Comparison of ENCODE assay signal across 16 cellular contexts in the genomic region with DNA sequence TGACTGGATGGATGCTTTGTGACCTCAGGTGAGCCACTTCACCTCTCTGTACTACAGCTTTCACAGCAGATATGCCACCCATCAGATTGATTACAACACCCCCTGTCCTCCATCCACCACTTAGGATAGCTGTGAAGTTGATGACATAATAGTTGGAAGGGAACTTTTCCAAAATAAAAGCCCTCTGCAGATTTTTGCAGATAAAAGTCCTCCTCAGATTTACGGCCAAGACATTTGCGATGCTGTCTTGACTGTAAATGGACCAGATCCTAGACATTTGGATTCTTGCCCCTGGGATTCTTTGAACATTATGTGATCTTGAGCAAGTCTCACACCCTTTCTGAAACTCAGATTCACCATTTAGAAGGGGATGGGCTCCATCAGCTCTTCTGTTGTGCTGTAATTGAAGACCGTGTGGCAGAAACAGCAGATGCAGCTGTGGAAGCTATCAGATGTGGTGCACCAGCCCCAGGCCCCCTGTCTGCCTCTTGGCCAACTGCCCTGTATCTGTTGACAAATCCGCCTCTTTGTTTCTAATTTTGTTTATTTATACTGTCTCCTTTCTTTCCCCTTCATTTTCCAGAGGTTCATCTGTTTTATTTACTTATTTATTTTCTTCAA.
DNase-seq lines count a peak whose midpoint lies in the region; ATAC-seq, FAIRE-seq and TF ChIP-seq lines count a peak whose summit lies in the region.
"Had no signal": no experiment of that assay in that cellular context is flagged by ENCODE, and none has a peak within 500 bp of the region (broad histone marks: within the 10 kb centered on the region; RNA-seq: fewer than 3 reads in every experiment).

No MANE protein-coding gene starts in this region.

- H2BK20ac ChIP-seq in H1 (ENCODE audit: low read length) = 0 out of 2 replicates have a peak overlapping the region, but pooled peaks have one; percentile 7

- peaks cover 2% of the 10 kb centered on the region for H3K9me3 Mint-ChIP-seq in nephron
- H3K9me3 Mint-ChIP-seq in activated T-cell treated with anti-CD3 and anti-CD28 coated beads, Interleukin-2, amount 50 U/mL, for 72 hours = peaks cover 0 to 1% of the 10 kb centered on the region in 2 donors

- no peak overlapping the region for H2BK5ac ChIP-seq in H1 (ENCODE audit: low read depth, low read length)

- H2BK12ac ChIP-seq in H1 (ENCODE audit: low read depth, low read length) = 0 out of 2 replicates have a peak overlapping the region, but pooled peaks have one; percentile 13

- H3K14ac ChIP-seq in H1 (ENCODE audit: insufficient read length) = no peak overlapping the region

- POLR2A ChIA-PET in H1 (lab: Charles Lee; ENCODE audit: partially characterized antibody) = no interaction called here

- H2BK15ac ChIP-seq in H1 (ENCODE audit: low read length) = no peak overlapping the region

- no peaks in the 10 kb centered on the region for H3K79me1 ChIP-seq in H1 (ENCODE audit: low read depth, low read length)

- H2AK5ac ChIP-seq in H1 (ENCODE audit: low read depth, low read length) = no peak overlapping the region

- DNase-seq in GM23248 (peak; percentile 0), NCI-H345 treated with DMSO at 0.1 percent for 48 hours (lab: John Stamatoyannopoulos, UW; ENCODE audit: unreplicated experiment) (peak; percentile 61), H1 (ENCODE audit: low read depth in 1 of 2, low spot score in 2 of 2) (no peak), psoas muscle (no peak)
- DNase-seq in activated T-cell treated with anti-CD3 and anti-CD28 coated beads, Interleukin-2, amount 50 U/mL, for 72 hours = no peak
- DNase-seq in activated naive CD4-positive, alpha-beta T cell (lab: John Stamatoyannopoulos, UW) = no peak
- DNase-seq: activated naive CD4-positive, alpha-beta T cell treated with anti-CD3 and anti-CD28 coated beads, Interleukin-2, amount 10 ng/mL, durations not matched to agents 7 days and 5 days; cerebellar nuclear complex; Kasumi-1; NCI-H446 treated with DMSO at 0.1 percent for 48 hours; right cardiac atrium; stimulated activated naive CD8-positive, alpha-beta T cell treated with anti-CD3 and anti-CD28 coated beads, Interleukin-15, amount 100 ng/mL, for 72 hours; T-helper 9 cell had no signal

- peaks cover 33% of the 10 kb centered on the region for H3K4me1 Mint-ChIP-seq in nephron
- H3K4me1 Mint-ChIP-seq in activated T-cell treated with anti-CD3 and anti-CD28 coated beads, Interleukin-2, amount 50 U/mL, for 72 hours (ENCODE audit: low read depth) = peaks cover 4% of the 10 kb centered on the region
- H3K4me1 Mint-ChIP-seq: activated naive CD4-positive, alpha-beta T cell treated with anti-CD3 and anti-CD28 coated beads, Interleukin-2, amount 10 ng/mL, durations not matched to agents 7 days and 5 days had no signal

- intact Hi-C loops in psoas muscle (cut with DNase I) = no loop called here

- 0 out of 2 replicates have a peak, but pooled peaks cover 3% of the 10 kb centered on the region for H3K23me2 ChIP-seq in H1 (ENCODE audit: low read depth, low read length)

- H3K27me3 ChIP-seq in GM23248 (replicated peaks; ENCODE audit: insufficient read depth) (no peaks in the 10 kb centered on the region), H1 (replicated peaks in 1 of 4; ENCODE audit: control insufficient read depth in 3 of 4, extremely low read depth in 1 of 4, insufficient read depth in 3 of 4, low read length in 3 of 4) (no peaks in the 10 kb centered on the region; a peak in 1 of 7 replicates), psoas muscle (ENCODE audit: insufficient read depth in 3 of 3, low read length in 2 of 3) (no peaks in the 10 kb centered on the region)

- H4K20me1 ChIP-seq in GM23248 (ENCODE audit: insufficient read depth) (no peaks in the 10 kb centered on the region), H1 (replicated peaks in 1 of 2; ENCODE audit: control insufficient read depth in 1 of 2, insufficient read depth in 2 of 2, low read length in 2 of 2) (no peaks in the 10 kb centered on the region)

- H3K27ac ChIP-seq in GM23248 = no peak overlapping the region
- no peak overlapping the region for H3K27ac ChIP-seq in H1 (ENCODE audit: low read depth, low read length)
- no peak overlapping the region for H3K27ac ChIP-seq in psoas muscle

- H3K27me3 Mint-ChIP-seq in nephron (ENCODE audit: low read depth) = no peaks in the 10 kb centered on the region
- H3K27me3 Mint-ChIP-seq in activated T-cell treated with anti-CD3 and anti-CD28 coated beads, Interleukin-2, amount 50 U/mL, for 72 hours (ENCODE audit: low read depth) = no peaks in the 10 kb centered on the region
- H3K27me3 Mint-ChIP-seq: activated naive CD4-positive, alpha-beta T cell treated with anti-CD3 and anti-CD28 coated beads, Interleukin-2, amount 10 ng/mL, durations not matched to agents 7 days and 5 days; stimulated activated naive CD8-positive, alpha-beta T cell treated with anti-CD3 and anti-CD28 coated beads, Interleukin-15, amount 100 ng/mL, for 72 hours had no signal

- peak overlapping the region in 2 of 3 experiments; percentile 73 to 93 for H3K27ac Mint-ChIP-seq in nephron
- H3K27ac Mint-ChIP-seq in activated T-cell treated with anti-CD3 and anti-CD28 coated beads, Interleukin-2, amount 50 U/mL, for 72 hours = no peak overlapping the region
- H3K27ac Mint-ChIP-seq: activated naive CD4-positive, alpha-beta T cell treated with anti-CD3 and anti-CD28 coated beads, Interleukin-2, amount 10 ng/mL, durations not matched to agents 7 days and 5 days; stimulated activated naive CD8-positive, alpha-beta T cell treated with anti-CD3 and anti-CD28 coated beads, Interleukin-15, amount 100 ng/mL, for 72 hours had no signal

- no peaks in the 10 kb centered on the region for H3K9me3 ChIP-seq in GM23248 (ENCODE audit: low read depth)
- no peaks in the 10 kb centered on the region for H3K9me3 ChIP-seq in H1 (ENCODE audit: insufficient read depth in 2 of 2, low read depth in 1 of 2, low read length in 1 of 2)
- H3K9me3 ChIP-seq in psoas muscle = no peaks in the 10 kb centered on the region

- no peak for ATAC-seq in psoas muscle
- ATAC-seq in GM19035 (IDR thresholded peaks at IDR 0.05; ENCODE audit: unreplicated experiment) = no peak
- no peak for ATAC-seq in activated T-cell treated with anti-CD3 and anti-CD28 coated beads, Interleukin-2, amount 50 U/mL, for 72 hours (replicated peaks in 1 of 2)
- ATAC-seq: esophagus mucosa; right cardiac atrium; stimulated activated naive CD8-positive, alpha-beta T cell treated with anti-CD3 and anti-CD28 coated beads, Interleukin-15, amount 100 ng/mL, for 72 hours had no signal

- H3K4ac ChIP-seq in H1 (replicated peaks; ENCODE audit: insufficient read length, low read depth, low read length) = no peak overlapping the region

- H3K4me3 ChIP-seq in GM23248 = no peak overlapping the region
- no peak overlapping the region for H3K4me3 ChIP-seq in H1 (ENCODE audit: extremely low read depth in 1 of 4, insufficient read depth in 2 of 4, low read depth in 3 of 4, low read length in 4 of 4)
- H3K4me3 ChIP-seq in psoas muscle = no peak overlapping the region

- CTCF ChIA-PET in H1 (lab: Charles Lee; ENCODE audit: partially characterized antibody) = interaction anchor here (1.2 to 2.5 kb wide), 5 partner anchors 13 to 216 kb away, joined by 3 to 14 read pairs (median 5); no protein-coding TSS in a partner anchor

- H3K56ac ChIP-seq in H1 (replicated peaks; ENCODE audit: insufficient read length, low read depth, low read length) = no peak overlapping the region

- peak overlapping the region; percentile 14 for H4K91ac ChIP-seq in H1 (replicated peaks; ENCODE audit: insufficient read length, low read length)

- H3K4me2 ChIP-seq in GM23248 (ENCODE audit: unreplicated experiment) = no peak overlapping the region
- no peak overlapping the region for H3K4me2 ChIP-seq in H1 (ENCODE audit: insufficient read depth in 1 of 2, low read depth in 2 of 2, low read length in 2 of 2)

- TF ChIP-seq RAD21 in H1 (IDR thresholded peaks at IDR 0.05 in 1 of 2, conservative IDR thresholded peaks at IDR 0.05 in 1 of 2; ENCODE audit: low read depth in 2 of 2, low read length in 2 of 2) = no peak; a peak in 1 of 4 replicates

- peak in 2 of 3 experiments; percentile 10 to 17; a peak in 2 of 4 replicates for TF ChIP-seq CTCF in H1 (IDR thresholded peaks at IDR 0.05; ENCODE audit: control extremely low read depth in 1 of 3, insufficient read depth in 1 of 3, low read depth in 1 of 3, low read length in 3 of 3)
- no peak for TF ChIP-seq CTCF in nephron (IDR thresholded peaks at IDR 0.05; ENCODE audit: unreplicated experiment in 3 of 3)
- no peak for TF ChIP-seq CTCF in psoas muscle (IDR thresholded peaks at IDR 0.05)

- no peaks in the 10 kb centered on the region for H3K36me3 ChIP-seq in GM23248 (ENCODE audit: low read depth)
- H3K36me3 ChIP-seq in H1 (ENCODE audit: control insufficient read depth in 2 of 4, insufficient read depth in 4 of 4, low read length in 3 of 4) = no peaks in the 10 kb centered on the region
- no peaks in the 10 kb centered on the region for H3K36me3 ChIP-seq in psoas muscle (ENCODE audit: insufficient read depth in 1 of 2, low read depth in 1 of 2)

- no peaks in the 10 kb centered on the region for H3K4me1 ChIP-seq in GM23248 (ENCODE audit: insufficient read depth)
- H3K4me1 ChIP-seq in H1 (replicated peaks in 1 of 4; ENCODE audit: control insufficient read depth in 3 of 4, insufficient read depth in 4 of 4, low read length in 3 of 4) = peaks cover 3 to 17% (median 5%) of the 10 kb centered on the region in 4 experiments; a peak in 6 of 7 replicates
- no peaks in the 10 kb centered on the region for H3K4me1 ChIP-seq in psoas muscle

- H3K79me2 ChIP-seq in GM23248 (ENCODE audit: insufficient read depth) (no peaks in the 10 kb centered on the region), H1 (ENCODE audit: control insufficient read depth in 1 of 2, insufficient read depth in 2 of 2, low read length in 2 of 2) (no peaks in the 10 kb centered on the region)

- H3K9ac ChIP-seq in GM23248 (no peak overlapping the region), H1 (replicated peaks in 1 of 4; ENCODE audit: extremely low read depth in 1 of 4, low read depth in 3 of 4, low read length in 3 of 4) (0 out of 7 replicates have a peak overlapping the region, but pooled peaks of 1 of the 4 experiments have one; percentile 21)

- no peaks in the 10 kb centered on the region for H3K9me2 ChIP-seq in GM23248 (ENCODE audit: insufficient read depth)

- H3K18ac ChIP-seq in H1 (ENCODE audit: extremely low read depth, low read length) = no peak overlapping the region

- WGBS in GM23248 (ENCODE audit: low coverage in 1 of 2, low lambda C conversion rate in 2 of 2, missing lambda C conversion rate in 2 of 2), 2 experiments = 0 to 1% methylated on average over 4 of the region's 4 CpGs
- 81% methylated on average over 4 of the region's 4 CpGs; no CpG with 5 or more reads in 1 of the 2 experiments for WGBS in H1 (ENCODE audit: extremely low coverage in 1 of 2, insufficient coverage in 1 of 2, insufficient read length in 1 of 2, insufficient replicate concordance in 2 of 2, low coverage in 1 of 2, low lambda C conversion rate in 2 of 2, missing lambda C conversion rate in 1 of 2), 2 experiments
- 10 to 23% (median 16%) methylated on average over 4 of the region's 4 CpGs for WGBS in psoas muscle, 3 donors

- H3K4me3 Mint-ChIP-seq in nephron = no peak overlapping the region
- no peak overlapping the region for H3K4me3 Mint-ChIP-seq in activated T-cell treated with anti-CD3 and anti-CD28 coated beads, Interleukin-2, amount 50 U/mL, for 72 hours
- H3K4me3 Mint-ChIP-seq: activated naive CD4-positive, alpha-beta T cell treated with anti-CD3 and anti-CD28 coated beads, Interleukin-2, amount 10 ng/mL, durations not matched to agents 7 days and 5 days; stimulated activated naive CD8-positive, alpha-beta T cell treated with anti-CD3 and anti-CD28 coated beads, Interleukin-15, amount 100 ng/mL, for 72 hours had no signal

- H4K5ac ChIP-seq in H1 (ENCODE audit: insufficient read length, low read depth, low read length) = no peak overlapping the region

- no peaks in the 10 kb centered on the region for H3K36me3 Mint-ChIP-seq in nephron (ENCODE audit: low read depth)
- H3K36me3 Mint-ChIP-seq in activated T-cell treated with anti-CD3 and anti-CD28 coated beads, Interleukin-2, amount 50 U/mL, for 72 hours (ENCODE audit: insufficient read depth in 2 of 2) = peaks cover 3 to 8% of the 10 kb centered on the region in 2 donors

- peak; percentile 70 for FAIRE-seq in H1 (lab: Jason Lieb, UNC)

- H2BK120ac ChIP-seq in H1 (replicated peaks; ENCODE audit: low read depth, low read length) = no peak overlapping the region

- H3K23ac ChIP-seq in H1 (ENCODE audit: insufficient read length) = no peak overlapping the region

- H4K8ac ChIP-seq in H1 (ENCODE audit: extremely low read depth, insufficient read depth, low read length) = no peak overlapping the region

- in situ Hi-C loops in GM23248 (cut with MboI) = no loop called here

- H2AFZ ChIP-seq in GM23248 = no peak overlapping the region
- H2AFZ ChIP-seq in H1 (ENCODE audit: low read length) = no peak overlapping the region; the same call in 1 of the 2 replicates

- no peak for TF ChIP-seq EP300 in H1 (IDR thresholded peaks at IDR 0.05; ENCODE audit: borderline replicate concordance in 1 of 2, low read depth in 2 of 2, low read length in 2 of 2)

- no peaks in the 10 kb centered on the region for H3F3A ChIP-seq in GM23248 (ENCODE audit: insufficient read depth)

- no peak for TF ChIP-seq POLR2A in H1 (IDR thresholded peaks at IDR 0.05; ENCODE audit: control extremely low read depth in 1 of 2, low read depth in 2 of 2, low read length in 2 of 2)

Comparison
In these comparisons a context has a peak if more than half of its experiments do, and no peak if none do; other contexts are left out.
1. DNase-seq: peak in GM23248 (single experiment) and NCI-H345 treated with DMSO at 0.1 percent for 48 hours (single experiment); none in H1 (0 of 2), psoas muscle (0 of 2), activated T-cell treated with anti-CD3 and anti-CD28 coated beads, Interleukin-2, amount 50 U/mL, for 72 hours (0 of 2) and activated naive CD4-positive, alpha-beta T cell (0 of 4).
2. CTCF ChIP-seq: peak in H1 (2 of 3); none in nephron (0 of 3) and psoas muscle (single experiment).